ENCODE assay signal across 10 cellular contexts in genomic region chr12:19234171-19234704, GRCh38.
DNase-seq lines count a peak whose midpoint lies in the region; TF ChIP-seq lines count a peak whose summit lies in the region.
"Had no signal": no experiment of that assay in that cellular context is flagged by ENCODE, and none has a peak within 500 bp of the region (broad histone marks: within the 10 kb centered on the region; RNA-seq: fewer than 3 reads in every experiment).

No MANE protein-coding gene starts in this region.

- peaks cover 6% of the 10 kb centered on the region for H3K36me3 Mint-ChIP-seq in neural crest cell (ENCODE audit: low read depth)

- peak overlapping the region; percentile 47 for H2AFZ ChIP-seq in GM23248

- H3K36me3 ChIP-seq in GM23248 (ENCODE audit: low read depth), result no peaks in the 10 kb centered on the region

- H3K4me1 ChIP-seq in GM23248 (ENCODE audit: insufficient read depth), result peaks cover 29% of the 10 kb centered on the region

- H3K9me2 ChIP-seq in GM23248 (ENCODE audit: insufficient read depth), result no peaks in the 10 kb centered on the region

- H3K9me3 Mint-ChIP-seq in neural crest cell, result peaks cover 2% of the 10 kb centered on the region

- peak overlapping the region; percentile 5 for H3K4me3 Mint-ChIP-seq in neural crest cell
- H3K4me3 Mint-ChIP-seq: effector memory CD8-positive, alpha-beta T cell had no signal

- peak overlapping the region; percentile 13; the same call in 1 of the 2 replicates for H3K4me3 ChIP-seq in GM23248
- no peak overlapping the region for H3K4me3 ChIP-seq in fibroblast of mammary gland (ENCODE audit: control insufficient read depth, low read depth, low read length)

- TF ChIP-seq CTCF in fibroblast of mammary gland (conservative IDR thresholded peaks at IDR 0.05; ENCODE audit: control insufficient read depth, insufficient read depth, low read depth, low read length), result no peak
- no peak for TF ChIP-seq CTCF in neural crest cell (conservative IDR thresholded peaks at IDR 0.05)

- H3K79me2 ChIP-seq in GM23248 (ENCODE audit: insufficient read depth), result peaks cover 12% of the 10 kb centered on the region; the same call in 1 of the 2 replicates

- H3K4me1 Mint-ChIP-seq in neural crest cell, result peaks cover 44% of the 10 kb centered on the region

- H3K27me3 Mint-ChIP-seq in neural crest cell (ENCODE audit: low read depth), result no peaks in the 10 kb centered on the region
- H3K27me3 Mint-ChIP-seq: effector memory CD8-positive, alpha-beta T cell had no signal

- no peaks in the 10 kb centered on the region for H4K20me1 ChIP-seq in GM23248 (ENCODE audit: insufficient read depth)

- H3K27ac ChIP-seq in GM23248, result peak overlapping the region; percentile 51

- in situ Hi-C loops in GM23248 (cut with MboI), result no loop called here

- 12 to 18% methylated on average over 3 of the region's 3 CpGs for WGBS in GM23248 (ENCODE audit: low coverage in 1 of 2, low lambda C conversion rate in 2 of 2, missing lambda C conversion rate in 2 of 2), 2 experiments

- H3K27ac Mint-ChIP-seq in neural crest cell (ENCODE audit: unreplicated experiment), result no peak overlapping the region
- H3K27ac Mint-ChIP-seq: effector memory CD8-positive, alpha-beta T cell had no signal

- DNase-seq in GM23248 (peak; percentile 31), OCI-M1 (lab: John Stamatoyannopoulos, UW) (peak; percentile 46), fibroblast of mammary gland (ENCODE audit: low read depth) (peak; percentile 58), neural crest cell (ENCODE audit: low read depth, low spot score) (no peak), NCI-H524 treated with DMSO at 0.1 percent for 48 hours (lab: John Stamatoyannopoulos, UW) (no peak), middle frontal gyrus (ENCODE audit: extremely low spot score, low spot score) (no peak), medulla oblongata (ENCODE audit: extremely low spot score) (no peak), occipital lobe (lab: John Stamatoyannopoulos, UW) (no peak)
- DNase-seq: activated T-cell treated with anti-CD3 and anti-CD28 coated beads, Interleukin-2, amount 50 U/mL, for 1 hour; effector memory CD8-positive, alpha-beta T cell had no signal

- H3K9ac ChIP-seq in GM23248, result peak overlapping the region; percentile 7; the same call in 1 of the 2 replicates

- H3F3A ChIP-seq in GM23248 (ENCODE audit: insufficient read depth), result peaks cover 33% of the 10 kb centered on the region

- no peaks in the 10 kb centered on the region for H3K9me3 ChIP-seq in GM23248 (ENCODE audit: low read depth)

- H3K27me3 ChIP-seq in GM23248 (replicated peaks; ENCODE audit: insufficient read depth), result no peaks in the 10 kb centered on the region

- H3K4me2 ChIP-seq in GM23248 (ENCODE audit: unreplicated experiment), result peak overlapping the region; percentile 48

Comparison
In these comparisons a context has a peak if more than half of its experiments do, and no peak if none do; other contexts are left out.
1. DNase-seq: peak in GM23248 (single experiment), OCI-M1 (single experiment) and fibroblast of mammary gland (single experiment); none in neural crest cell (single experiment), NCI-H524 treated with DMSO at 0.1 percent for 48 hours (single experiment), middle frontal gyrus (single experiment), medulla oblongata (single experiment) and occipital lobe (single experiment).